Comparison of ENCODE assay signal across 10 cellular contexts in genomic region chr10:46443422-46443821, GRCh38. TPM values are rescaled to one million over a fixed set of nuclear protein-coding genes. Genes with fewer than 3 reads are reported as not detected.
A peak's percentile ranks its signal among the peaks of the same experiment; 100 is the strongest.
DNase-seq lines count a peak whose midpoint lies in the region; ATAC-seq and TF ChIP-seq lines count a peak whose summit lies in the region.
"Not testable (repeated sequence)": the region's sequence is repeated elsewhere in the genome, so short reads cannot be mapped to it uniquely, and the experiment has no call there.
"Had no signal": no experiment of that assay in that cellular context is flagged by ENCODE, and none has a peak within 500 bp of the region (broad histone marks: within the 10 kb centered on the region; RNA-seq: fewer than 3 reads in every experiment).

No MANE protein-coding gene starts in this region.

- TF ChIP-seq EP300 in sigmoid colon (IDR thresholded peaks at IDR 0.05); stomach (IDR thresholded peaks at IDR 0.05); transverse colon (IDR thresholded peaks at IDR 0.05; ENCODE audit: low read depth): not testable (repeated sequence)

- intact Hi-C loops in mucosa of descending colon (cut with DNase I, micrococcal nuclease); sigmoid colon (cut with DNase I); stomach (cut with DNase I; ENCODE audit: low total_unique reads); transverse colon (cut with DNase I; ENCODE audit: low total_unique reads): not testable (repeated sequence)

- peak overlapping the region; percentile 71 for H3K27ac ChIP-seq in VCaP
- H3K27ac ChIP-seq in right atrium auricular region: peak overlapping the region; percentile 48 to 75
- peak overlapping the region in 3 of 4 donors; percentile 71 to 81 (median 78) for H3K27ac ChIP-seq in sigmoid colon
- H3K27ac ChIP-seq in stomach: not testable (repeated sequence)
- H3K27ac ChIP-seq in transverse colon: peak overlapping the region in 3 of 4 donors; percentile 37 to 61 (median 53)

- H3K9me3 ChIP-seq in right atrium auricular region, mucosa of descending colon, sigmoid colon, stomach, transverse colon: not testable (repeated sequence)

- not testable (repeated sequence) for H3K4me3 ChIP-seq in right atrium auricular region, mucosa of descending colon, sigmoid colon, stomach, transverse colon

- 26 to 28% methylated on average over 1 of the region's 1 CpG for WGBS in sigmoid colon, 2 donors
- 0 to 20% (median 8%) methylated on average over 1 of the region's 1 CpG; no CpG with 5 or more reads in 2 of the 5 donors for WGBS in stomach, 5 donors
- WGBS in transverse colon (ENCODE audit: low coverage in 1 of 2), 2 donors: 50% methylated on average over 1 of the region's 1 CpG; no CpG with 5 or more reads in 1 of the 2 donors

- H3K27me3 ChIP-seq in right atrium auricular region, sigmoid colon, stomach, transverse colon: not testable (repeated sequence)

- H3K4me1 ChIP-seq in right atrium auricular region; mucosa of descending colon (ENCODE audit: low read depth): not testable (repeated sequence)
- peaks cover 0 to 21% (median 15%) of the 10 kb centered on the region in 4 donors for H3K4me1 ChIP-seq in sigmoid colon
- H3K4me1 ChIP-seq in stomach: peaks cover 0 to 15% (median 4%) of the 10 kb centered on the region in 4 donors
- peaks cover 0 to 12% (median 1%) of the 10 kb centered on the region in 4 donors for H3K4me1 ChIP-seq in transverse colon

- ATAC-seq in mucosa of descending colon: peak; percentile 67

- in situ Hi-C loops in transverse colon (cut with MboI; ENCODE audit: low pct_ligation_motif_present in 1 of 4, low pct_unique_long_range_greater_than_20kb in 1 of 4, low sequenced_read_pairs in 3 of 4): not testable (repeated sequence)

- H3K36me3 ChIP-seq in right atrium auricular region; mucosa of descending colon (ENCODE audit: low read depth); sigmoid colon; stomach; transverse colon: not testable (repeated sequence)

- TF ChIP-seq POLR2A in sigmoid colon (IDR thresholded peaks at IDR 0.05); stomach (IDR thresholded peaks at IDR 0.05); transverse colon (IDR thresholded peaks at IDR 0.05): not testable (repeated sequence)

- not testable (repeated sequence) for TF ChIP-seq CTCF in VCaP (conservative IDR thresholded peaks at IDR 0.05); right atrium auricular region (IDR thresholded peaks at IDR 0.05); mucosa of descending colon (IDR thresholded peaks at IDR 0.05); sigmoid colon (IDR thresholded peaks at IDR 0.05); stomach (IDR thresholded peaks at IDR 0.05); transverse colon (IDR thresholded peaks at IDR 0.05)

- not testable (repeated sequence) for DNase-seq in right atrium auricular region (ENCODE audit: low spot score); sigmoid colon; transverse colon
- DNase-seq in mucosa of descending colon: peak in 2 of 3 donors; percentile 33 to 44
- DNase-seq in stomach: peak; percentile 29

RNA-seq across cellular contexts. Expression of gene NPY4R, which starts 22.3 kb away (rescaled TPM):
- total RNA-seq in right atrium auricular region: not detected
- total RNA-seq in mucosa of descending colon: 10 to 100 TPM; 11.2 to 25.3 (median 18.9) TPM
- total RNA-seq in sigmoid colon: 1 to 10 TPM; 1.5 to 6.6 (median 4.1) TPM
- 1 to 10 TPM in 2 of 3 donors, under 1 TPM in 1; 0.46 to 3.1 (median 2.4) TPM for polyA plus RNA-seq in sigmoid colon
- 10 to 100 TPM in 1 of 5 donors, 1 to 10 TPM in 1, not detected in 3; 3.0 to 22.9 TPM for total RNA-seq in stomach
- under 1 TPM in 1 of 3 donors, not detected in 2; 0.19 TPM for polyA plus RNA-seq in stomach
- total RNA-seq in transverse colon: 10 to 100 TPM in 1 of 4 donors, 1 to 10 TPM in 3; 1.1 to 23.9 (median 2.9) TPM
- total RNA-seq: A673; Calu3; CD4-positive, alpha-beta T cell; CD8-positive, alpha-beta T cell had no signal
